ENCODE assay signal across 8 cellular contexts in genomic region chr15:67433495-67434099, GRCh38.
DNase-seq lines count a peak whose midpoint lies in the region; ATAC-seq, FAIRE-seq and TF ChIP-seq lines count a peak whose summit lies in the region.

No MANE protein-coding gene starts in this region.

- no peak overlapping the region for H3K4me3 ChIP-seq in AG09309 (ENCODE audit: control insufficient read depth, low read depth, low read length)
- no peak overlapping the region for H3K4me3 ChIP-seq in K562

- CTCF ChIA-PET in K562 (lab: Yijun Ruan, JAX; ENCODE audit: low intra/inter-chr PET ratio): interaction anchor here (0.7 to 1.4 kb wide), 3 partner anchors 48 to 194 kb away, joined by 3 to 12 read pairs (median 4); no protein-coding TSS in a partner anchor

- H3K9me1 ChIP-seq in K562 (ENCODE audit: control insufficient read depth, insufficient read depth, low read length): no peaks in the 10 kb centered on the region

- no peak overlapping the region for H3K4me2 ChIP-seq in K562 (ENCODE audit: insufficient read depth, low read length)

- no peaks in the 10 kb centered on the region for H4K20me1 ChIP-seq in K562 (replicated peaks; ENCODE audit: control insufficient read depth, insufficient read depth, low read length)

- ATAC-seq in K562: peak; percentile 91
- ATAC-seq in GM18517 (IDR thresholded peaks at IDR 0.05; ENCODE audit: unreplicated experiment): no peak

- POLR2A ChIA-PET in K562 (lab: Yijun Ruan, JAX): interaction anchor here (0.7 kb wide), 1 partner anchor 92 kb away, joined by 3 read pairs; no protein-coding TSS in a partner anchor

- no peaks in the 10 kb centered on the region for H3K36me3 ChIP-seq in K562 (ENCODE audit: control insufficient read depth, insufficient read depth, low read length)

- H3K27ac ChIP-seq in K562 (ENCODE audit: extremely low read depth, low read depth, low read length): no peak overlapping the region

- H3K79me2 ChIP-seq in K562 (ENCODE audit: control insufficient read depth, insufficient read depth, low read length): no peaks in the 10 kb centered on the region

- H3K9ac ChIP-seq in K562 (ENCODE audit: insufficient read depth in 1 of 2, low read depth in 2 of 2, low read length in 2 of 2): no peak overlapping the region

- BruUV-seq in K562 (replicated peaks; lab: Mats Ljungman, UMichigan): no TSS peak

- H2AFZ ChIP-seq in K562 (ENCODE audit: low read depth, low read length): no peak overlapping the region

- H3K9me3 ChIP-seq in K562 (replicated peaks; ENCODE audit: control insufficient read depth, insufficient read depth, low read depth, low read length): no peaks in the 10 kb centered on the region

- TF ChIP-seq RAD21 in K562 (CRISPR knock-in tag; conservative IDR thresholded peaks at IDR 0.05 in 1 of 2, IDR thresholded peaks at IDR 0.05 in 1 of 2): peak; percentile 79 to 88

- WGBS in K562 (ENCODE audit: insufficient coverage, low coverage, missing lambda C conversion rate): 43% methylated on average over 3 of the region's 3 CpGs

- peak; percentile 98 for FAIRE-seq in K562 (lab: Jason Lieb, UNC)

- TF ChIP-seq POLR2A in K562 (conservative IDR thresholded peaks at IDR 0.05): no peak

- H3K27me3 ChIP-seq in K562 (ENCODE audit: control insufficient read depth in 2 of 2, insufficient read depth in 2 of 2, low read length in 2 of 2): no peaks in the 10 kb centered on the region

- TF ChIP-seq EP300 in K562 (IDR thresholded peaks at IDR 0.05; ENCODE audit: low read length): no peak

- DNase-seq in AG09309 (ENCODE audit: low read depth): peak; percentile 13
- peak; percentile 41 for DNase-seq in NOMO-1 treated with DMSO at 0.1 percent for 48 hours (lab: John Stamatoyannopoulos, UW; ENCODE audit: unreplicated experiment)
- DNase-seq in K562 (ENCODE audit: extremely low read depth in 1 of 4, low spot score in 3 of 4): peak; percentile 60 to 71 (median 67)
- peak; percentile 9 for DNase-seq in inferior parietal cortex (ENCODE audit: extremely low spot score)
- peak; percentile 30 for DNase-seq in stimulated activated CD4-positive, alpha-beta T cell treated with anti-CD3 and anti-CD28 coated beads, Interleukin-4, amount 100 ng/mL, for 24 hours
- DNase-seq in NCI-H2171 treated with DMSO at 0.1 percent for 48 hours (lab: John Stamatoyannopoulos, UW): no peak

- intact Hi-C loops in K562 (cut with micrococcal nuclease): loop anchor here (1.0 to 5.0 kb wide), 4 partner anchors 49 to 487 kb away; no protein-coding TSS in a partner anchor

- peaks cover 0 to 5% of the 10 kb centered on the region in 2 experiments; a peak in 2 of 5 replicates for H3K4me1 ChIP-seq in K562 (replicated peaks in 1 of 2; ENCODE audit: control insufficient read depth in 2 of 2, insufficient read depth in 2 of 2, low read length in 2 of 2)

- in situ Hi-C loops in K562 (cut with MboI): no loop called here

- peak; percentile 81 for TF ChIP-seq CTCF in AG09309 (IDR thresholded peaks at IDR 0.05; ENCODE audit: control insufficient read depth, insufficient read depth, low read depth, low read length, missing control alignments)
- peak; percentile 83 for TF ChIP-seq CTCF in GM12872 (IDR thresholded peaks at IDR 0.05; ENCODE audit: insufficient read depth, low read depth, low read length)
- TF ChIP-seq CTCF in K562 (IDR thresholded peaks at IDR 0.05 in 2 of 3, conservative IDR thresholded peaks at IDR 0.05 in 1 of 3; ENCODE audit: insufficient read depth in 2 of 3, low read depth in 1 of 3, low read length in 3 of 3): peak; percentile 81 to 86 (median 82)

TF ChIP-seq in K562, 482 proteins besides CTCF, POLR2A, EP300 and RAD21:
- TF ChIP-seq DEAF1 (CRISPR knock-in tag; IDR thresholded peaks at IDR 0.05) (peak; percentile 70), E2F8 (IDR thresholded peaks at IDR 0.05; ENCODE audit: low read depth, partially characterized antibody) (no peak), GTF2B (IDR thresholded peaks at IDR 0.05; ENCODE audit: extremely low read depth, insufficient read length) (no peak), SMC3 (conservative IDR thresholded peaks at IDR 0.05; ENCODE audit: insufficient read depth, low read depth, low read length) (peak; percentile 73), GATAD2B (IDR thresholded peaks at IDR 0.05; ENCODE audit: borderline replicate concordance) (peak; percentile 25; the same call in 1 of the 2 replicates), STAG1 (CRISPR knock-in tag; IDR thresholded peaks at IDR 0.05; ENCODE audit: borderline replicate concordance) (peak; percentile 16; the same call in 1 of the 2 replicates), SIN3B (IDR thresholded peaks at IDR 0.05; ENCODE audit: low read depth) (0 out of 2 replicates have a peak, but pooled peaks have one; percentile 18), EP400 (IDR thresholded peaks at IDR 0.05) (no peak), YY1 (IDR thresholded peaks at IDR 0.05; ENCODE audit: borderline replicate concordance in 1 of 3, control insufficient read depth in 1 of 3, extremely low read depth in 1 of 3, insufficient read depth in 3 of 3, insufficient read length in 1 of 3, insufficient replicate concordance in 2 of 3, low read depth in 1 of 3, low read length in 2 of 3) (peak in 1 of 3 experiments; percentile 37)
